20 cellular contexts compared by ENCODE assay signal in the genomic region with DNA sequence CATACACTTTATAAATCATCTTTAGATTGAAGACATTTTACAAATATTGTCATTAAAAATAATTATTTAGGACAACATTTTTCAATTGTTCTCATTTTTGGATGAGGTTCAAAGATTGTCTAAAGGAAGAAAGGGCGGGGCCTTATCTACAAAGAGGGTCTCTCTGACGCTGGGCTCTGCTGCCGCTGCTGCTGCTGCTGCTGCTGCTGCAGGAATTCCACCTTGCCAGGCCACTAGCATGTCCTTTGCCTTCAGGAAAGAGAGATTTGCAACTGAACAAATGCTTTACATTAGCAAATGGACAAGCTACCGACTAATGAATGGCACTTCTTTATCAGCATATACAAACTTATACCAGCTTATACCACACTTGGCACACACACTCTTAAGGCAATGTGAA.
"Had no signal": no experiment of that assay in that cellular context is flagged by ENCODE, and none has a peak within 500 bp of the region (broad histone marks: within the 10 kb centered on the region; RNA-seq: fewer than 3 reads in every experiment).

No MANE protein-coding gene starts in this region.

- H3K4me2 ChIP-seq: SK-N-SH had no signal

- H3K27ac ChIP-seq: RWPE1 had no signal

- DNase-seq: KBM-7, MV-4-11, NCI-H1048, NCI-H1105, NCI-H1417, NCI-H1436 treated with DMSO at 0.1 percent for 48 hours, NCI-H1694, NCI-H187 treated with DMSO at 0.1 percent for 48 hours, NCI-H2029 treated with DMSO at 0.1 percent for 48 hours, NCI-H2171 treated with DMSO at 0.1 percent for 48 hours, NCI-H345, NCI-H446 treated with DMSO at 0.1 percent for 48 hours, NCI-H510A treated with DMSO at 0.1 percent for 48 hours, NCI-H526, NCI-H748 treated with DMSO at 0.1 percent for 48 hours, SHP77, SK-N-SH, SW 1271 had no signal

- H3K9me2 ChIP-seq: SK-N-SH had no signal

- H3K9me3 ChIP-seq: SK-N-SH had no signal

- ATAC-seq: Panc1 had no signal

- H3K9ac ChIP-seq: SK-N-SH had no signal
